ENCODE assay signal across 6 cellular contexts in the genomic region with DNA sequence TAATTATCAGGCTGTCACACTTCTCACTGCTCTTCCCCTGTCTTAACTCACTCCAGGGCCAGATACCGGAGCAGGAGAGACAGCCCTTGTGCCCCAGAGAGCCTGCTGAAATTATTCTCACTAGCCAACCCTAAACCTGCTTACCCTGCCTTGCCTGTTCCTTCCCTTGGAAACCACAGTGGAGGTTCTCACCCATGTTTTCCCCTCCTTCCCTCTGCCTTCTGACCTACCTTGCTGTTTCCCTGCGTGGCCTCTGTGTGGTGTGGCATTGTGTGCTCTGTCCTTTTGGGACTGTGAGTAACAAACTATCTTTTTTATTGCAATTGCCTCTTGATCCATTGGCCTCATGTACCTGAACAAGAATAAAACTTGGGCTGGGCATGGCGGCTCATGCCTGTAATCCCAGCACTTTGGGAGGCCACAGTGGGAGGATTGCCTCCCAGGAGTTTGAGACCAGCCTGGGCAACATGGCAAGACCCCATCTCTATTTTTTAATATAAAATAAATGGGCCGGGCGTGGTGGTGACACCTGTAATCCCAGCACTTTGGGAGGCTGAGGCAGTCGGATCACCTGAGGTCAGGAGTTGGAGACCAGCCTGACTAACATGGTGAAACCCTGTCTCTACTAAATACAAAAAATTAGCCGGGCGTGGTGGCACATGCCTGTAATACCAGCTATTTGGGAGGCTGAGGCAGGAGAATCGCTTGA. TPM values are rescaled to one million over a fixed set of nuclear protein-coding genes. Genes with fewer than 3 reads are reported as not detected.
DNase-seq lines count a peak whose midpoint lies in the region; ATAC-seq and TF ChIP-seq lines count a peak whose summit lies in the region.
"Not testable (repeated sequence)": the region's sequence is repeated elsewhere in the genome, so short reads cannot be mapped to it uniquely, and the experiment has no call there.

No MANE protein-coding gene starts in this region.

- not testable (repeated sequence) for H3K4me1 Mint-ChIP-seq in type B pancreatic cell (ENCODE audit: unreplicated experiment)

- in situ Hi-C loops in mammary epithelial cell (cut with MboI; ENCODE audit: low sequenced_read_pairs in 2 of 2), result not testable (repeated sequence)

- RAD21 ChIA-PET in HCT116 (lab: Charles Lee; ENCODE audit: low non-redundant PET in 1 of 2, low total read pairs in 2 of 2, uncharacterized antibody in 2 of 2, unreplicated experiment in 2 of 2), result not testable (repeated sequence)

- not testable (repeated sequence) for H3K9me3 Mint-ChIP-seq in type B pancreatic cell

- H3K4me3 ChIP-seq in HCT116 (replicated peaks in 1 of 2; ENCODE audit: low read depth in 1 of 2, low read length in 2 of 2); mammary epithelial cell (replicated peaks in 1 of 3; ENCODE audit: insufficient read depth in 1 of 3, low read depth in 2 of 3, low read length in 3 of 3); esophagus squamous epithelium: not testable (repeated sequence)

- POLR2A ChIA-PET in HCT116 (lab: Charles Lee), result not testable (repeated sequence)

- not testable (repeated sequence) for H2AFZ ChIP-seq in HCT116 (ENCODE audit: low read depth, low read length, poor library complexity, severe bottlenecking)
- H2AFZ ChIP-seq in mammary epithelial cell (ENCODE audit: low read depth, low read length), result peak overlapping the region; percentile 6

- not testable (repeated sequence) for TF ChIP-seq RAD21 in HCT116 (IDR thresholded peaks at IDR 0.05; ENCODE audit: low read depth)

- not testable (repeated sequence) for H3K9me2 ChIP-seq in HCT116 (ENCODE audit: insufficient read depth)

- not testable (repeated sequence) for TF ChIP-seq CTCF in HCT116 (IDR thresholded peaks at IDR 0.05 in 2 of 3, conservative IDR thresholded peaks at IDR 0.05 in 1 of 3; ENCODE audit: borderline replicate concordance in 1 of 3, insufficient read depth in 1 of 3, low read depth in 2 of 3, low read length in 2 of 3); mammary epithelial cell (conservative IDR thresholded peaks at IDR 0.05 in 1 of 2, IDR thresholded peaks at IDR 0.05 in 1 of 2; ENCODE audit: extremely low read depth in 1 of 2, insufficient read depth in 1 of 2, low read depth in 1 of 2, low read length in 2 of 2); esophagus squamous epithelium (IDR thresholded peaks at IDR 0.05); type B pancreatic cell (conservative IDR thresholded peaks at IDR 0.05)

- peaks cover 4 to 24% of the 10 kb centered on the region in 2 experiments; a peak in 3 of 4 replicates for H3K4me1 ChIP-seq in HCT116 (ENCODE audit: control insufficient read depth in 1 of 2, insufficient read depth in 2 of 2, low read length in 2 of 2)
- not testable (repeated sequence) for H3K4me1 ChIP-seq in mammary epithelial cell (ENCODE audit: insufficient read depth, low read length)
- H3K4me1 ChIP-seq in esophagus squamous epithelium, result peaks cover 0 to 16% (median 0%) of the 10 kb centered on the region in 3 donors

- H3K36me3 ChIP-seq in HCT116 (ENCODE audit: control insufficient read depth in 1 of 2, insufficient read depth in 2 of 2, low read length in 2 of 2); mammary epithelial cell (ENCODE audit: insufficient read depth, low read length); esophagus squamous epithelium: not testable (repeated sequence)

- not testable (repeated sequence) for TF ChIP-seq POLR2A in HCT116 (IDR thresholded peaks at IDR 0.05; ENCODE audit: borderline replicate concordance, extremely low read depth, insufficient read depth, insufficient read length); esophagus squamous epithelium (IDR thresholded peaks at IDR 0.05)

- not testable (repeated sequence) for H3K79me2 ChIP-seq in HCT116 (ENCODE audit: insufficient read depth, low read length); mammary epithelial cell (ENCODE audit: insufficient read depth, low read length)

- not testable (repeated sequence) for H3K9ac ChIP-seq in HCT116 (ENCODE audit: low read length); mammary epithelial cell (ENCODE audit: insufficient read depth, low read length)

- BruUV-seq in HCT116 (replicated peaks; lab: Mats Ljungman, UMichigan); mammary epithelial cell (replicated peaks; lab: Mats Ljungman, UMichigan): not testable (repeated sequence)

- not testable (repeated sequence) for DNase-seq in HCT116 (ENCODE audit: low read depth, low spot score); mammary epithelial cell; epithelial cell of prostate (ENCODE audit: low read depth, low spot score); esophagus squamous epithelium (lab: John Stamatoyannopoulos, UW); type B pancreatic cell (ENCODE audit: extremely low spot score, unreplicated experiment)
- DNase-seq in left lobe of liver (ENCODE audit: low spot score), result peak; percentile 19

- H4K20me1 ChIP-seq in HCT116 (ENCODE audit: insufficient read depth); mammary epithelial cell (ENCODE audit: insufficient read depth, low read length): not testable (repeated sequence)

- not testable (repeated sequence) for H3K4me3 Mint-ChIP-seq in type B pancreatic cell

- not testable (repeated sequence) for H3K9me3 ChIP-seq in HCT116 (ENCODE audit: control insufficient read depth in 1 of 2, insufficient read depth in 1 of 2, low read depth in 1 of 2, low read length in 2 of 2); mammary epithelial cell (replicated peaks; ENCODE audit: insufficient read depth, low read length); esophagus squamous epithelium

- CTCF ChIA-PET in HCT116 (lab: Charles Lee); mammary epithelial cell (lab: Charles Lee; ENCODE audit: low non-redundant PET): not testable (repeated sequence)

- H3K27me3 Mint-ChIP-seq in type B pancreatic cell, result not testable (repeated sequence)

- ATAC-seq in HCT116, result peak; percentile 56; the same call in 1 of the 2 replicates
- not testable (repeated sequence) for ATAC-seq in left lobe of liver

- not testable (repeated sequence) for H3K36me3 Mint-ChIP-seq in type B pancreatic cell

- H3K27me3 ChIP-seq in HCT116 (ENCODE audit: insufficient read depth, low read length); mammary epithelial cell (ENCODE audit: insufficient read depth, low read length); esophagus squamous epithelium: not testable (repeated sequence)

- dilution Hi-C loops in mammary epithelial cell (cut with HindIII; ENCODE audit: low sequenced_read_pairs), result not testable (repeated sequence)

- not testable (repeated sequence) for H3K27ac ChIP-seq in HCT116 (ENCODE audit: low read depth, low read length); mammary epithelial cell (ENCODE audit: insufficient read depth, low read depth, low read length)
- H3K27ac ChIP-seq in epithelial cell of prostate, result peak overlapping the region; percentile 37
- peak overlapping the region; percentile 34 to 70 (median 64) for H3K27ac ChIP-seq in esophagus squamous epithelium

- intact Hi-C loops in HCT116 (cut with micrococcal nuclease); mammary epithelial cell (cut with micrococcal nuclease); esophagus squamous epithelium (cut with DNase I): not testable (repeated sequence)

- not testable (repeated sequence) for H3K4me2 ChIP-seq in HCT116 (ENCODE audit: low read length); mammary epithelial cell (ENCODE audit: insufficient read depth, low read depth, low read length)

- 89% methylated on average over 6 of the region's 9 CpGs for WGBS in mammary epithelial cell (ENCODE audit: low coverage, missing lambda C conversion rate)
- WGBS in esophagus squamous epithelium, 2 donors, result 61 to 63% methylated on average over 4 to 8 of the region's 9 CpGs

- peak overlapping the region; percentile 44 for H3K27ac Mint-ChIP-seq in type B pancreatic cell

RNA-seq across cellular contexts. Expression of gene ZMYM5, which starts 42.2 kb away (rescaled TPM):
- total RNA-seq in HCT116 (2021; ENCODE audit: unreplicated experiment), result 9.6 TPM
- 2.6 and 4.9 TPM in 2 replicates for polyA plus RNA-seq in HCT116 (2012)
- 10 to 100 TPM; 11.4 to 13.5 TPM for total RNA-seq in mammary epithelial cell
- polyA plus RNA-seq in mammary epithelial cell, result 5.1 TPM
- 2.6 TPM for polyA minus RNA-seq in mammary epithelial cell
- total RNA-seq in esophagus squamous epithelium, result 10 to 100 TPM in 2 of 4 donors, 1 to 10 TPM in 2; 7.4 to 16.2 (median 10.0) TPM
- 4.0 TPM for total RNA-seq in left lobe of liver
- 15.1 and 16.4 TPM in 2 replicates for total RNA-seq in type B pancreatic cell (ENCODE audit: low replicate concordance)

RNA-seq across cellular contexts. Expression of gene ZMYM2, which starts 52.9 kb away (rescaled TPM):
- total RNA-seq in HCT116 (2021; ENCODE audit: unreplicated experiment) (53.0 TPM), mammary epithelial cell (10 to 100 TPM; 49.7 to 75.7 TPM), esophagus squamous epithelium (10 to 100 TPM; 36.4 to 76.5 (median 46.9) TPM), left lobe of liver (26.1 TPM), type B pancreatic cell (ENCODE audit: low replicate concordance) (93.0 and 108 TPM in 2 replicates)
- 9.8 and 10.3 TPM in 2 replicates for polyA plus RNA-seq in HCT116 (2012)
- 12.7 TPM for polyA plus RNA-seq in mammary epithelial cell
- polyA minus RNA-seq in mammary epithelial cell, result 28.9 TPM
